In genomic region chr22:45995405-45996101, GRCh38 we compare ENCODE assay signal across 1 cellular context.
TF ChIP-seq lines count a peak whose summit lies in the region.

No MANE protein-coding gene starts in this region.

TF ChIP-seq in H1, 55 proteins besides CTCF, POLR2A, EP300 and RAD21:
- no peak for TF ChIP-seq TCF12 (IDR thresholded peaks at IDR 0.05; ENCODE audit: low read depth, low read length)
- no peak for TF ChIP-seq KDM1A (IDR thresholded peaks at IDR 0.05; ENCODE audit: borderline replicate concordance, low read length)
- no peak for TF ChIP-seq SRF (IDR thresholded peaks at IDR 0.05; ENCODE audit: low read depth, low read length)
- TF ChIP-seq, protein P1, sequence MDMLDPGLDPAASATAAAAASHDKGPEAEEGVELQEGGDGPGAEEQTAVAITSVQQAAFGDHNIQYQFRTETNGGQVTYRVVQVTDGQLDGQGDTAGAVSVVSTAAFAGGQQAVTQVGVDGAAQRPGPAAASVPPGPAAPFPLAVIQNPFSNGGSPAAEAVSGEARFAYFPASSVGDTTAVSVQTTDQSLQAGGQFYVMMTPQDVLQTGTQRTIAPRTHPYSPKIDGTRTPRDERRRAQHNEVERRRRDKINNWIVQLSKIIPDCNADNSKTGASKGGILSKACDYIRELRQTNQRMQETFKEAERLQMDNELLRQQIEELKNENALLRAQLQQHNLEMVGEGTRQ (IDR thresholded peaks at IDR 0.05; ENCODE audit: low read length) = no peak
